In genomic region chr13:44058586-44059238, GRCh38 we compare ENCODE assay signal across 22 cellular contexts.
A peak's percentile ranks its signal among the peaks of the same experiment; 100 is the strongest.
DNase-seq lines count a peak whose midpoint lies in the region; ATAC-seq, FAIRE-seq and TF ChIP-seq lines count a peak whose summit lies in the region.
"Had no signal": no experiment of that assay in that cellular context is flagged by ENCODE, and none has a peak within 500 bp of the region (broad histone marks: within the 10 kb centered on the region; RNA-seq: fewer than 3 reads in every experiment).

No MANE protein-coding gene starts in this region.

- DNase-seq in G401 (ENCODE audit: low spot score) (peak; percentile 78), NCI-H1694 treated with DMSO at 0.1 percent for 48 hours (lab: John Stamatoyannopoulos, UW) (peak; percentile 65), dermis blood vessel endothelial cell (peak; percentile 35), pancreas (no peak), Peyer's patch (no peak), DMS153 treated with DMSO at 0.1 percent for 48 hours (lab: John Stamatoyannopoulos, UW; ENCODE audit: unreplicated experiment) (no peak)
- no peak for DNase-seq in NK-92 treated with Interleukin-12 subunit alpha and Interleukin-12 subunit beta, amount 100 ng/mL, for 24 hours (lab: John Stamatoyannopoulos, UW)
- DNase-seq: activated CD4-positive, alpha-beta T cell treated with anti-CD3 and anti-CD28 coated beads, Interleukin-2, amount 50 U/mL, for 4 hours; amygdala; EL; islet precursor cell; midbrain; natural killer cell; NCI-H345; PC-9; right lobe of liver; stimulated activated naive CD4-positive, alpha-beta T cell treated with Interleukin-2 at 50 U/mL for 16 hours; T-helper 1 cell; uterus had no signal

- WGBS in pancreas, 2 donors: 54 to 55% methylated on average over 2 of the region's 2 CpGs

- intact Hi-C loops in pancreas (cut with DNase I): no loop called here

- no peak overlapping the region for H3K27ac ChIP-seq in pancreas
- no peak overlapping the region for H3K27ac ChIP-seq in Peyer's patch
- H3K27ac ChIP-seq: cardiac muscle cell, PC-9, right lobe of liver, uterus had no signal

- H3K4me1 ChIP-seq in pancreas (peaks cover 0 to 16% (median 10%) of the 10 kb centered on the region in 3 donors), Peyer's patch (no peaks in the 10 kb centered on the region)
- H3K4me1 ChIP-seq: uterus had no signal

- in situ Hi-C loops in G401 (cut with HindIII; ENCODE audit: low sequenced_read_pairs): no loop called here

- H3K9me3 ChIP-seq in pancreas (no peaks in the 10 kb centered on the region), Peyer's patch (no peaks in the 10 kb centered on the region)
- H3K9me3 ChIP-seq: right lobe of liver, uterus had no signal

- H3K4me3 ChIP-seq in pancreas (no peak overlapping the region), Peyer's patch (no peak overlapping the region)
- H3K4me3 ChIP-seq: cardiac muscle cell, PC-9, right lobe of liver, uterus had no signal

- ATAC-seq in pancreas: peak in 3 of 4 donors; percentile 21 to 69 (median 55)
- ATAC-seq: activated T-helper 17 cell treated with anti-CD3 and anti-CD28 coated beads, Interleukin-2, amount 50 U/mL, for 72 hours; natural killer cell; right lobe of liver had no signal

- H3K27me3 ChIP-seq in pancreas (no peaks in the 10 kb centered on the region), Peyer's patch (no peaks in the 10 kb centered on the region)
- H3K27me3 ChIP-seq: cardiac muscle cell, right lobe of liver, uterus had no signal

- no peak for FAIRE-seq in pancreas (lab: Jason Lieb, UNC)
- FAIRE-seq: GM12892 had no signal

- TF ChIP-seq CTCF in pancreas (IDR thresholded peaks at IDR 0.05): no peak
- no peak for TF ChIP-seq CTCF in Peyer's patch (IDR thresholded peaks at IDR 0.05)

- TF ChIP-seq POLR2A in Peyer's patch (IDR thresholded peaks at IDR 0.05): no peak

- H3K36me3 ChIP-seq in pancreas: no peaks in the 10 kb centered on the region
- H3K36me3 ChIP-seq in Peyer's patch: no peaks in the 10 kb centered on the region
- H3K36me3 ChIP-seq: cardiac muscle cell, right lobe of liver, uterus had no signal

Comparison
In these comparisons a context has a peak if more than half of its experiments do, and no peak if none do; other contexts are left out.
1. DNase-seq: peak in G401 (single experiment), NCI-H1694 treated with DMSO at 0.1 percent for 48 hours (single experiment) and dermis blood vessel endothelial cell (single experiment); none in pancreas (0 of 6), Peyer's patch (0 of 3), DMS153 treated with DMSO at 0.1 percent for 48 hours (single experiment) and NK-92 treated with Interleukin-12 subunit alpha and Interleukin-12 subunit beta, amount 100 ng/mL, for 24 hours (single experiment).